In the genomic region with DNA sequence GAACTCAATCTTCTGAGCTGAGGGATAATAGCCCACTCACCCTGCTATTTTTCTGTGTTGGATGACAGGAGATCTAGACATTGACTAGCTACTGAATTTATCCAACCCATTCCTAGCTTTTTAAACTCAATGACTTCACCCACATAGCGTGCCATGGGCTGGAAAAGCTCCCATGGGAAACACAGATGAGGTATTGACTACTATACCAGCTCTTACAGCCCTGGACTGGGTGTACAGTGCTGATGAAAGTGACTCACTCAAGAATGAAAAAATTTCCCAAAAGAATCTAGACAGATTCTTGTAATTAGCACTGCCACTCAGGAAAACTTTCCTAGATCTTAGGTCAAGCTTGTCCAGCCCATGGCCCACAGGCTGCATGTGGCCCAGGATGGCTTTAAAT, we compare ENCODE assay signal across 11 cellular contexts.
DNase-seq lines count a peak whose midpoint lies in the region; ATAC-seq and TF ChIP-seq lines count a peak whose summit lies in the region.
"Had no signal": no experiment of that assay in that cellular context is flagged by ENCODE, and none has a peak within 500 bp of the region (broad histone marks: within the 10 kb centered on the region; RNA-seq: fewer than 3 reads in every experiment).

No MANE protein-coding gene starts in this region.

- no peaks in the 10 kb centered on the region for H3K4me1 ChIP-seq in HEK293 (ENCODE audit: control insufficient read depth, insufficient read depth, low read length)
- H3K4me1 ChIP-seq: adrenal gland had no signal

- CTCF ChIA-PET in HEK293 (lab: Yijun Ruan, JAX): interaction anchor here (0.6 kb wide), 1 partner anchor 450 kb away, joined by 3 read pairs; no protein-coding TSS in a partner anchor

- peaks cover 5% of the 10 kb centered on the region for H3K9me3 Mint-ChIP-seq in endothelial cell (ENCODE audit: unreplicated experiment)

- H3K27ac ChIP-seq in HEK293 (ENCODE audit: extremely low read depth, low read depth, low read length): no peak overlapping the region
- H3K27ac ChIP-seq: adrenal gland had no signal

- ATAC-seq in GM19324 (IDR thresholded peaks at IDR 0.05; ENCODE audit: low FRiP score, unreplicated experiment): no peak

- H3K27me3 Mint-ChIP-seq in endothelial cell (ENCODE audit: unreplicated experiment): no peaks in the 10 kb centered on the region

- in situ Hi-C loops in GM13977 (cut with MboI; ENCODE audit: low pct_unique_long_range_greater_than_20kb, low sequenced_read_pairs, unreplicated experiment): no loop called here
- in situ Hi-C loops in G401 (cut with HindIII; ENCODE audit: low sequenced_read_pairs): no loop called here

- no peak for TF ChIP-seq CTCF in HEK293 (tag by site-specific recombination; IDR thresholded peaks at IDR 0.05)
- no peak for TF ChIP-seq CTCF in fibroblast of the aortic adventitia (IDR thresholded peaks at IDR 0.05; ENCODE audit: insufficient read depth, low read length)
- TF ChIP-seq CTCF in GM13977 (IDR thresholded peaks at IDR 0.05; ENCODE audit: extremely low read depth, insufficient read depth, missing control alignments): no peak
- TF ChIP-seq CTCF in endothelial cell (IDR thresholded peaks at IDR 0.05; ENCODE audit: unreplicated experiment): no peak

- H3K36me3 Mint-ChIP-seq in endothelial cell (ENCODE audit: low read depth, unreplicated experiment): no peaks in the 10 kb centered on the region

- no peak overlapping the region for H3K4me3 ChIP-seq in HEK293 (ENCODE audit: low read depth, low read length)
- H3K4me3 ChIP-seq in fibroblast of the aortic adventitia (ENCODE audit: low read depth, low read length): no peak overlapping the region
- H3K4me3 ChIP-seq: adrenal gland had no signal

- POLR2A ChIA-PET in HEK293 (lab: Yijun Ruan, JAX): no interaction called here

- DNase-seq in T1000 (lab: John Stamatoyannopoulos, UW): peak; percentile 41
- peak; percentile 79 for DNase-seq in fibroblast of the aortic adventitia (ENCODE audit: low read depth)
- DNase-seq in GM13977 (ENCODE audit: low spot score): no peak
- no peak for DNase-seq in endothelial cell (ENCODE audit: low spot score)
- DNase-seq in G401 (ENCODE audit: low spot score): no peak
- DNase-seq: activated T-cell treated with anti-CD3 and anti-CD28 coated beads for 4 hours, adrenal gland, NCI-H446, SHP77 had no signal

- H3K4me1 Mint-ChIP-seq in endothelial cell (ENCODE audit: unreplicated experiment): peaks cover 2% of the 10 kb centered on the region

- no peaks in the 10 kb centered on the region for H3K9me3 ChIP-seq in HEK293 (ENCODE audit: control insufficient read depth, insufficient read depth, low read depth, low read length)
- H3K9me3 ChIP-seq: adrenal gland had no signal

- no peaks in the 10 kb centered on the region for H3K36me3 ChIP-seq in HEK293 (ENCODE audit: control insufficient read depth in 2 of 2, insufficient read depth in 1 of 2, low read length in 2 of 2)
- H3K36me3 ChIP-seq: adrenal gland had no signal

- no peak overlapping the region for H3K4me3 Mint-ChIP-seq in endothelial cell (ENCODE audit: unreplicated experiment)

- H3K27ac Mint-ChIP-seq in endothelial cell (ENCODE audit: unreplicated experiment): no peak overlapping the region

TF ChIP-seq in HEK293, 187 proteins besides CTCF, POLR2A, EP300 and RAD21:
- no peak for TF ChIP-seq ZNF843 (tag by site-specific recombination; IDR thresholded peaks at IDR 0.05)
- TF ChIP-seq, protein P1, sequence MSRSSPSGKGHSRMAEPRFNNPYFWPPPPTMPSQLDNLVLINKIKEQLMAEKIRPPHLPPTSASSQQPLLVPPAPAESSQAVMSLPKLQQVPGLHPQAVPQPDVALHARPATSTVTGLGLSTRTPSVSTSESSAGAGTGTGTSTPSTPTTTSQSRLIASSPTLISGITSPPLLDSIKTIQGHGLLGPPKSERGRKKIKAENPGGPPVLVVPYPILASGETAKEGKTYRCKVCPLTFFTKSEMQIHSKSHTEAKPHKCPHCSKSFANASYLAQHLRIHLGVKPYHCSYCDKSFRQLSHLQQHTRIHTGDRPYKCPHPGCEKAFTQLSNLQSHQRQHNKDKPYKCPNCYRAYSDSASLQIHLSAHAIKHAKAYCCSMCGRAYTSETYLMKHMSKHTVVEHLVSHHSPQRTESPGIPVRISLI (tag by site-specific recombination; IDR thresholded peaks at IDR 0.05): peak; percentile 47; the same call in 1 of the 2 replicates

Comparison
In these comparisons a context has a peak if more than half of its experiments do, and no peak if none do; other contexts are left out.
1. DNase-seq: peak in T1000 (single experiment) and fibroblast of the aortic adventitia (single experiment); none in GM13977 (single experiment), endothelial cell (single experiment) and G401 (single experiment).